8 cellular contexts compared by ENCODE assay signal in the genomic region with DNA sequence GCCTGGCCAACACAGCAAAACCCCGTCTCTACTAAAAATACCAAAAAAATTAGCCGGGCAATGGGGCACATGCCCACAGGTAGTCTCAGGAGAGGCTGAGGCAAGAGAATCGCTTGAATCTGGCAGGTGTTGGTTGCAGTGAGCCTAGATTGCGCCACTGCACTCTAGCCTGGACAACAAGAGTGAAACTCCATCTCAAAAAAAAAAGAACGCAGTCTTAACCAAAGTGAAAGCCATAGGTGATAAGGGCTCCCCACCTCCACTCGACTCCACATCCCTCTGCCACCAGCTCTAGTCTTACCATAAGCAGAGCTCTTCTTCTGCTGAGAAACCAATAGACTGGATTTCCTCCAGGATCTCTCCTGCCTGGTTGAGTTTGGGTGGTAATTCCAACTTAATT.
"Had no signal": no experiment of that assay in that cellular context is flagged by ENCODE, and none has a peak within 500 bp of the region (broad histone marks: within the 10 kb centered on the region; RNA-seq: fewer than 3 reads in every experiment).

No MANE protein-coding gene starts in this region.

- ATAC-seq: GM12878 had no signal

- DNase-seq: GDM1, GF-D8 had no signal

- FAIRE-seq: G401.6, GM12878, GM12891, GM12892, GM18507, GM19239 had no signal

- H3K4me3 ChIP-seq: GM12878 had no signal
